ENCODE assay signal across 8 cellular contexts in the genomic region with DNA sequence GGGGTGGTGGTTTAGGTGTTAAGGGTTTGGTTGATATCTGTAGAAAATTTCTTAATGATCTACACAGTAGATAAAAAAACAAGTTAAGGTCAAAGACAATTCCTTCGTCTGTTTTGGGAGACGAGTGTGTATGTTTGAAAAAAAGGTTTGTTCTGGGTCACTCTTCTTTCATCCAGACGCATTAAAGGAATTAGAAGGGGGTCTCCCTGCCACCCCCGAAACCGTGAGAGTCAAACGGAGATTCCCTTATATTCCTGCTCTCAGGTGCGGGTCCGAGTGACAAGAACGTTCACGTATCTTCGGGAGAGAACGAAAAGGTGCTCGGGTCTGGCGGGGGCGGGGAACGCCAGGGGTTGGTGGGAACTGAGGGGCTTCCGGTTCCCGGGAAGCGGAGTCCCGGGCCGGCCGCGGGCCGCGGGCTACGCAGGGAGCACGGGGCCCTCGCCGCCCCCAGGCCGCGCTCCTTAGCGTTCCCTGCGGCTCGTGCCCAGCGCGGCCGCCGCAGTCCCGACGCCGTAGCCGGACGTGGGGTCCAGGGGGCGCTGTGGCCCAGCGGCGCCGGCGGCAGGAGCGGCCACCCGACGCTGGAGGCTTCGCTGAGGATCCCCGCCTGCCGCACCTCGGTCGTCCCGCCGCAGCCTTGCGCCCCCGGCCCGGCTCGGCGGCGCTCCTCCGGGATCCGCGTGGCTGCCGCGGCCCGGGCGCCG. TPM values are rescaled to one million over a fixed set of nuclear protein-coding genes. Genes with fewer than 3 reads are reported as not detected.
A peak's percentile ranks its signal among the peaks of the same experiment; 100 is the strongest.
DNase-seq lines count a peak whose midpoint lies in the region; ATAC-seq, FAIRE-seq and TF ChIP-seq lines count a peak whose summit lies in the region.

A gene with protein sequence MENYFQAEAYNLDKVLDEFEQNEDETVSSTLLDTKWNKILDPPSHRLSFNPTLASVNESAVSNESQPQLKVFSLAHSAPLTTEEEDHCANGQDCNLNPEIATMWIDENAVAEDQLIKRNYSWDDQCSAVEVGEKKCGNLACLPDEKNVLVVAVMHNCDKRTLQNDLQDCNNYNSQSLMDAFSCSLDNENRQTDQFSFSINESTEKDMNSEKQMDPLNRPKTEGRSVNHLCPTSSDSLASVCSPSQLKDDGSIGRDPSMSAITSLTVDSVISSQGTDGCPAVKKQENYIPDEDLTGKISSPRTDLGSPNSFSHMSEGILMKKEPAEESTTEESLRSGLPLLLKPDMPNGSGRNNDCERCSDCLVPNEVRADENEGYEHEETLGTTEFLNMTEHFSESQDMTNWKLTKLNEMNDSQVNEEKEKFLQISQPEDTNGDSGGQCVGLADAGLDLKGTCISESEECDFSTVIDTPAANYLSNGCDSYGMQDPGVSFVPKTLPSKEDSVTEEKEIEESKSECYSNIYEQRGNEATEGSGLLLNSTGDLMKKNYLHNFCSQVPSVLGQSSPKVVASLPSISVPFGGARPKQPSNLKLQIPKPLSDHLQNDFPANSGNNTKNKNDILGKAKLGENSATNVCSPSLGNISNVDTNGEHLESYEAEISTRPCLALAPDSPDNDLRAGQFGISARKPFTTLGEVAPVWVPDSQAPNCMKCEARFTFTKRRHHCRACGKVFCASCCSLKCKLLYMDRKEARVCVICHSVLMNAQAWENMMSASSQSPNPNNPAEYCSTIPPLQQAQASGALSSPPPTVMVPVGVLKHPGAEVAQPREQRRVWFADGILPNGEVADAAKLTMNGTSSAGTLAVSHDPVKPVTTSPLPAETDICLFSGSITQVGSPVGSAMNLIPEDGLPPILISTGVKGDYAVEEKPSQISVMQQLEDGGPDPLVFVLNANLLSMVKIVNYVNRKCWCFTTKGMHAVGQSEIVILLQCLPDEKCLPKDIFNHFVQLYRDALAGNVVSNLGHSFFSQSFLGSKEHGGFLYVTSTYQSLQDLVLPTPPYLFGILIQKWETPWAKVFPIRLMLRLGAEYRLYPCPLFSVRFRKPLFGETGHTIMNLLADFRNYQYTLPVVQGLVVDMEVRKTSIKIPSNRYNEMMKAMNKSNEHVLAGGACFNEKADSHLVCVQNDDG (N-terminal part only) (plus strand): TSS at position 577 of the 707 bp plus-strand sequence. CDS start 91,118 bp downstream, outside the sequence.

- H3K4me1 Mint-ChIP-seq in T-cell (peaks cover 38 to 47% (median 45%) of the 10 kb centered on the region in 3 donors), progenitor cell of endocrine pancreas (ENCODE audit: low read depth) (peaks cover 14% of the 10 kb centered on the region)

- H3K27ac Mint-ChIP-seq in T-cell (peak within 1 kb of the TSS; percentile 79 to 85), progenitor cell of endocrine pancreas (peak within 1 kb of the TSS; percentile 95)

- peak within 1 kb of the TSS; percentile 78 for H3K4me3 ChIP-seq in MG63
- peak within 1 kb of the TSS; percentile 95 for H3K4me3 ChIP-seq in left ventricle myocardium inferior

- H3K36me3 ChIP-seq in MG63 (no peaks in the 10 kb centered on the region), left ventricle myocardium inferior (no peaks in the 10 kb centered on the region)

- TF ChIP-seq CTCF in left ventricle myocardium inferior (IDR thresholded peaks at IDR 0.05; ENCODE audit: borderline replicate concordance): peak; percentile 86
- TF ChIP-seq CTCF in progenitor cell of endocrine pancreas (IDR thresholded peaks at IDR 0.05; ENCODE audit: unreplicated experiment): peak; percentile 88

- peak; percentile 44 for TF ChIP-seq POLR2A in H54 (IDR thresholded peaks at IDR 0.05; ENCODE audit: low read depth, low read length)

- H3K4me3 Mint-ChIP-seq in T-cell: peak within 1 kb of the TSS; percentile 84 to 87 (median 86)
- peak within 1 kb of the TSS; percentile 88 for H3K4me3 Mint-ChIP-seq in progenitor cell of endocrine pancreas (ENCODE audit: low read depth)

- DNase-seq in ELF-1 (ENCODE audit: low read depth, low spot score): peak; percentile 85
- DNase-seq in H54 (ENCODE audit: insufficient read length, low spot score): peak; percentile 64
- DNase-seq in MG63: peak; percentile 80
- DNase-seq in T-cell: peak; percentile 28 to 78 (median 60)
- peak; percentile 66 for DNase-seq in amniotic epithelial cell (ENCODE audit: low read depth)
- DNase-seq in left ventricle myocardium inferior: peak; percentile 76
- DNase-seq in progenitor cell of endocrine pancreas (ENCODE audit: low spot score, unreplicated experiment): peak; percentile 81
- DNase-seq in urothelium cell line (ENCODE audit: low spot score): peak; percentile 90

- POLR2A ChIA-PET in T-cell (lab: Charles Lee): no interaction called here

- H3K36me3 Mint-ChIP-seq in T-cell (no peaks in the 10 kb centered on the region), progenitor cell of endocrine pancreas (ENCODE audit: insufficient read depth) (no peaks in the 10 kb centered on the region)

- FAIRE-seq in H54 (lab: Jason Lieb, UNC) (peak; percentile 45), urothelium cell line (lab: Jason Lieb, UNC) (peak; percentile 55)

- H3K27me3 ChIP-seq in MG63 (no peaks in the 10 kb centered on the region), left ventricle myocardium inferior (ENCODE audit: low read depth) (no peaks in the 10 kb centered on the region)

- H3K9me3 ChIP-seq in MG63 (no peaks in the 10 kb centered on the region), left ventricle myocardium inferior (replicated peaks) (no peaks in the 10 kb centered on the region)

- H3K9me3 Mint-ChIP-seq in T-cell (no peaks in the 10 kb centered on the region), progenitor cell of endocrine pancreas (ENCODE audit: low read depth) (no peaks in the 10 kb centered on the region)

- H3K4me1 ChIP-seq in left ventricle myocardium inferior: peaks cover 48% of the 10 kb centered on the region

- H3K27me3 Mint-ChIP-seq in T-cell (peaks cover 0 to 2% of the 10 kb centered on the region in 2 donors), progenitor cell of endocrine pancreas (peaks cover 5% of the 10 kb centered on the region)

- peak; percentile 84 to 91 (median 86) for ATAC-seq in T-cell (replicated peaks in 1 of 4)

- intact Hi-C loops in left ventricle myocardium inferior (cut with micrococcal nuclease): loop anchor here (5.0 kb wide), 1 partner anchor 156 kb away; no protein-coding TSS in a partner anchor

- CTCF ChIA-PET in T-cell (lab: Charles Lee): no interaction called here

- H3K27ac ChIP-seq in left ventricle myocardium inferior (replicated peaks): peak within 1 kb of the TSS; percentile 97

RNA-seq across cellular contexts. Expression of the gene that starts here (rescaled TPM):
- 16.6 and 24.2 TPM in 2 replicates for total RNA-seq in MG63 (2014; rRNA removed; shearing (Covaris generic); ENCODE audit: low replicate concordance)
- total RNA-seq in T-cell (1 to 10 TPM; 6.5 to 9.0 (median 8.7) TPM), left ventricle myocardium inferior (17.9 TPM), progenitor cell of endocrine pancreas (40.0 and 40.3 TPM in 2 replicates)

Comparison
In these comparisons a context has a peak if more than half of its experiments do, and no peak if none do; other contexts are left out.
1. Peak in every context shown above with its lines: DNase-seq, ATAC-seq, H3K4me3 ChIP-seq and H3K27ac ChIP-seq.